ENCODE assay signal across 20 cellular contexts in the genomic region with DNA sequence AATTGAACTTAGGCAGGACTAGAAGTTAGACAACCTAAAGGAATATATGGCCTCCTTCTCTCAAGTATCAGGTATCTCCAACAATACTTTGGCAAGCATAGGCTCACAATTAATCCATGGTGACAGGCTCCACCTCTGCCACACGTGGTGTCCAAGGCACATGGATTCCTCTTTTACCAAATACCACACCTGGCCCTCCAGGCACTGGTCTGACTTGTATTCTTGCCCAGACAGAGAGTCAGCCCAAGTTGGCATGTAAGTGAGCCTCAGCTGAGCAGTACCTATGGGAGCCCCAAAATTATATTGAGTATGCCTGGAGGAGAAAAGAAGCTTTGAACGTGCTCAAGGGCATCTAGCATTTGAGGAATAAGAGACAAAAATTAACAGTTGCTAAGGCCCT.
A peak's percentile ranks its signal among the peaks of the same experiment; 100 is the strongest.
DNase-seq lines count a peak whose midpoint lies in the region; TF ChIP-seq lines count a peak whose summit lies in the region.
"Had no signal": no experiment of that assay in that cellular context is flagged by ENCODE, and none has a peak within 500 bp of the region (broad histone marks: within the 10 kb centered on the region; RNA-seq: fewer than 3 reads in every experiment).

No MANE protein-coding gene starts in this region.

- no peak overlapping the region for H3K4me3 ChIP-seq in epithelial cell of esophagus (ENCODE audit: low read length)
- H3K4me3 ChIP-seq: K562 had no signal

- no peak for TF ChIP-seq CTCF in epithelial cell of esophagus (IDR thresholded peaks at IDR 0.05; ENCODE audit: insufficient read depth, low read depth, low read length, missing control alignments)

- DNase-seq in NCI-H146 (lab: John Stamatoyannopoulos, UW) = peak; percentile 46
- no peak for DNase-seq in NCI-H146 treated with DMSO at 0.1 percent for 48 hours (lab: John Stamatoyannopoulos, UW; ENCODE audit: unreplicated experiment)
- peak; percentile 47 for DNase-seq in DMS53 treated with DMSO at 0.1 percent for 48 hours (lab: John Stamatoyannopoulos, UW; ENCODE audit: unreplicated experiment)
- DNase-seq in NCI-H510A (lab: John Stamatoyannopoulos, UW) = peak; percentile 7
- peak; percentile 61 for DNase-seq in epithelial cell of esophagus (ENCODE audit: low read depth)
- DNase-seq in DMS79 (lab: John Stamatoyannopoulos, UW) = no peak
- DNase-seq in NCI-H1048 (lab: John Stamatoyannopoulos, UW) = no peak
- DNase-seq in HUDEP-2 (lab: John Stamatoyannopoulos, UW; ENCODE audit: unreplicated experiment in 76 of 76) = no peak
- DNase-seq: CD4-positive, CD25-positive, alpha-beta regulatory T cell; DMS79 treated with DMSO at 0.1 percent for 48 hours; GF-D8; Kasumi-1; NCI-H1092; NCI-H1436 treated with DMSO at 0.1 percent for 48 hours; NCI-H2081; NCI-H446 treated with DMSO at 0.1 percent for 48 hours; NCI-H774; T-helper 17 cell; T1000 had no signal

Comparison
In these comparisons a context has a peak if more than half of its experiments do, and no peak if none do; other contexts are left out.
1. DNase-seq: peak in NCI-H146 (single experiment), DMS53 treated with DMSO at 0.1 percent for 48 hours (single experiment), NCI-H510A (single experiment) and epithelial cell of esophagus (single experiment); none in NCI-H146 treated with DMSO at 0.1 percent for 48 hours (single experiment), DMS79 (single experiment), NCI-H1048 (single experiment) and HUDEP-2 (0 of 76).